In genomic region chr4:40003986-40004385, GRCh38 we compare ENCODE assay signal across 11 cellular contexts. TPM values are rescaled to one million over a fixed set of nuclear protein-coding genes. Genes with fewer than 3 reads are reported as not detected.
DNase-seq lines count a peak whose midpoint lies in the region; FAIRE-seq and TF ChIP-seq lines count a peak whose summit lies in the region.
"Had no signal": no experiment of that assay in that cellular context is flagged by ENCODE, and none has a peak within 500 bp of the region (broad histone marks: within the 10 kb centered on the region; RNA-seq: fewer than 3 reads in every experiment).

No MANE protein-coding gene starts in this region.

- no peak for TF ChIP-seq CTCF in choroid plexus epithelial cell (conservative IDR thresholded peaks at IDR 0.05; ENCODE audit: low read depth, low read length)

- peak; percentile 54 for FAIRE-seq in GM12892 (lab: Jason Lieb, UNC)
- FAIRE-seq in H54 (lab: Jason Lieb, UNC), result no peak

- H3K4me3 ChIP-seq in choroid plexus epithelial cell (ENCODE audit: low read depth, low read length), result no peak overlapping the region
- H3K4me3 ChIP-seq: cardiac muscle cell, gastroesophageal sphincter had no signal

- TF ChIP-seq POLR2A in GM12892 (IDR thresholded peaks at IDR 0.05; ENCODE audit: low read depth, low read length) (no peak), H54 (IDR thresholded peaks at IDR 0.05; ENCODE audit: low read depth, low read length) (no peak)

- DNase-seq in GM12892 (ENCODE audit: insufficient read length) (no peak), NCI-H226 (peak; percentile 32), choroid plexus epithelial cell (ENCODE audit: low read depth) (peak; percentile 58), putamen (ENCODE audit: low spot score) (peak; percentile 25), H54 (ENCODE audit: insufficient read length, low spot score) (no peak)
- no peak for DNase-seq in stimulated activated CD4-positive, alpha-beta T cell treated with anti-CD3 and anti-CD28 coated beads, Interleukin-15, amount 100 ng/mL, for 24 hours
- DNase-seq in stimulated activated CD4-positive, alpha-beta T cell treated with anti-CD3 and anti-CD28 coated beads, Interleukin-4, amount 100 ng/mL, for 4 hours, result no peak
- DNase-seq: NCI-H2227 treated with DMSO at 0.1 percent for 48 hours, T-helper 17 cell had no signal

RNA-seq across cellular contexts. Expression of gene PDS5A, which starts 26.3 kb away (rescaled TPM):
- 41.4 TPM for polyA plus RNA-seq in GM12892 (2012; ENCODE audit: missing spikeins)

RNA-seq across cellular contexts. Expression of gene N4BP2, which starts 52.7 kb away (rescaled TPM):
- polyA plus RNA-seq in GM12892 (2012; ENCODE audit: missing spikeins), result 9.3 TPM

Comparison
In these comparisons a context has a peak if more than half of its experiments do, and no peak if none do; other contexts are left out.
1. DNase-seq: peak in NCI-H226 (single experiment), choroid plexus epithelial cell (single experiment) and putamen (single experiment); none in GM12892 (single experiment), stimulated activated CD4-positive, alpha-beta T cell treated with anti-CD3 and anti-CD28 coated beads, Interleukin-15, amount 100 ng/mL, for 24 hours (single experiment), H54 (single experiment) and stimulated activated CD4-positive, alpha-beta T cell treated with anti-CD3 and anti-CD28 coated beads, Interleukin-4, amount 100 ng/mL, for 4 hours (0 of 2).